ENCODE assay signal across 17 cellular contexts in the genomic region with DNA sequence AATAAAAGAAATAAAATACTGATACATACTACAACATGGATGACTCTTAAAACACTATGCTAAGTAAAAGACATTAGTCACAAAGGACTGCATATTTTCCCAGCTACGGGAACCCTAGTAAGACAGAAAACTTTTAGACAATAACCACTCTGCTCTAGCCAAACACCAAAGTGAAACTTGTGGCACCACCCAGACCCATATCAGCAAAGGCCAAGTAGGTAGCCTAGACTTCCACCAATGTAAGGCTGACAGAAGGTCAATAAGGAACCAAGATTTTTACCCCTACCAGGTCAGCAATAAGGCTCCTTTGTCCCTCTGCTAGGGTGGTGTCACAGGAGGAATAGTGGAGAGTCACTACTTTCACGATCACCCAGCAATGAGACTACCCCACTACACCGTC. TPM values are rescaled to one million over a fixed set of nuclear protein-coding genes. Genes with fewer than 3 reads are reported as not detected.
A peak's percentile ranks its signal among the peaks of the same experiment; 100 is the strongest.
DNase-seq lines count a peak whose midpoint lies in the region; ATAC-seq and TF ChIP-seq lines count a peak whose summit lies in the region.
"Had no signal": no experiment of that assay in that cellular context is flagged by ENCODE, and none has a peak within 500 bp of the region (broad histone marks: within the 10 kb centered on the region; RNA-seq: fewer than 3 reads in every experiment).

No MANE protein-coding gene starts in this region.

- peaks cover 70% of the 10 kb centered on the region for H3K36me3 Mint-ChIP-seq in dendritic cell treated with granulocyte-macrophage colony-stimulating factor and Interleukin-4, amounts not matched to agents 40 ng/mL and 50 ng/mL, for 4 days (ENCODE audit: low read depth)

- H3K9me3 ChIP-seq in esophagus muscularis mucosa = no peaks in the 10 kb centered on the region
- H3K9me3 ChIP-seq: HAP-1, SJSA1 had no signal

- DNase-seq in OCI-M1 (lab: John Stamatoyannopoulos, UW) (peak; percentile 61), D341Med (ENCODE audit: low spot score) (no peak), esophagus muscularis mucosa (ENCODE audit: extremely low spot score) (no peak), NCI-H2081 (lab: John Stamatoyannopoulos, UW) (no peak)
- DNase-seq: COR-L47, DMS79, NCI-H146, NCI-H226, NCI-H526 treated with DMSO at 0.1 percent for 48 hours, PC-3 had no signal

- H3K36me3 ChIP-seq in ACC112 (ENCODE audit: insufficient read depth, low read length) (peaks cover 30% of the 10 kb centered on the region), esophagus muscularis mucosa (peaks cover 0 to 25% (median 17%) of the 10 kb centered on the region in 4 donors)

- WGBS in esophagus muscularis mucosa = 93% methylated on average over 3 of the region's 3 CpGs

- no peaks in the 10 kb centered on the region for H3K79me2 ChIP-seq in ACC112 (ENCODE audit: control insufficient read depth, insufficient read depth, low read length, unreplicated experiment)

- H3K27me3 ChIP-seq in ACC112 (ENCODE audit: insufficient read depth, low read length) = no peaks in the 10 kb centered on the region
- H3K27me3 ChIP-seq in esophagus muscularis mucosa = no peaks in the 10 kb centered on the region
- H3K27me3 ChIP-seq: SJSA1 had no signal

- H3K4me3 ChIP-seq in ACC112 (ENCODE audit: low read depth, low read length) (no peak overlapping the region), esophagus muscularis mucosa (no peak overlapping the region)
- H3K4me3 ChIP-seq: HAP-1, SJSA1 had no signal

- no peaks in the 10 kb centered on the region for H3K9me3 Mint-ChIP-seq in dendritic cell treated with granulocyte-macrophage colony-stimulating factor and Interleukin-4, amounts not matched to agents 40 ng/mL and 50 ng/mL, for 4 days

- peak overlapping the region; percentile 20 for H3K27ac Mint-ChIP-seq in dendritic cell treated with granulocyte-macrophage colony-stimulating factor and Interleukin-4, amounts not matched to agents 40 ng/mL and 50 ng/mL, for 4 days

- TF ChIP-seq POLR2A in esophagus muscularis mucosa (IDR thresholded peaks at IDR 0.05; ENCODE audit: low read depth) = no peak

- intact Hi-C loops in dendritic cell treated with granulocyte-macrophage colony-stimulating factor and Interleukin-4, amounts not matched to agents 40 ng/mL and 50 ng/mL, for 4 days (cut with micrococcal nuclease) = no loop called here
- intact Hi-C loops in esophagus muscularis mucosa (cut with DNase I) = no loop called here

- H3K4me1 Mint-ChIP-seq in dendritic cell treated with granulocyte-macrophage colony-stimulating factor and Interleukin-4, amounts not matched to agents 40 ng/mL and 50 ng/mL, for 4 days (ENCODE audit: low read depth) = peaks cover 32% of the 10 kb centered on the region

- no peak overlapping the region for H3K4me3 Mint-ChIP-seq in dendritic cell treated with granulocyte-macrophage colony-stimulating factor and Interleukin-4, amounts not matched to agents 40 ng/mL and 50 ng/mL, for 4 days

- H2AFZ ChIP-seq in ACC112 (ENCODE audit: low read length, unreplicated experiment) = no peak overlapping the region

- no peak for TF ChIP-seq CTCF in esophagus muscularis mucosa (IDR thresholded peaks at IDR 0.05)

- peak overlapping the region; percentile 13 for H3K27ac ChIP-seq in ACC112 (ENCODE audit: low read depth, low read length)
- H3K27ac ChIP-seq in esophagus muscularis mucosa (replicated peaks in 1 of 4) = no peak overlapping the region
- H3K27ac ChIP-seq: C4-2B, SJSA1 had no signal

- H3K4me1 ChIP-seq in ACC112 (ENCODE audit: control insufficient read depth, insufficient read depth, low read length, unreplicated experiment) (no peaks in the 10 kb centered on the region), esophagus muscularis mucosa (no peaks in the 10 kb centered on the region)
- H3K4me1 ChIP-seq: HAP-1, SJSA1 had no signal

- H3K27me3 Mint-ChIP-seq in dendritic cell treated with granulocyte-macrophage colony-stimulating factor and Interleukin-4, amounts not matched to agents 40 ng/mL and 50 ng/mL, for 4 days = no peaks in the 10 kb centered on the region

- ATAC-seq in GM18907 (IDR thresholded peaks at IDR 0.05; ENCODE audit: unreplicated experiment) = peak; percentile 49
- no peak for ATAC-seq in GM21515 (IDR thresholded peaks at IDR 0.05; ENCODE audit: unreplicated experiment)
- ATAC-seq: PC-3 had no signal

- TF ChIP-seq EP300 in esophagus muscularis mucosa (IDR thresholded peaks at IDR 0.05) = no peak

RNA-seq across cellular contexts. Expression of a gene that starts 24.9 kb away (rescaled TPM):
- 10 to 100 TPM in 2 of 4 donors, 1 to 10 TPM in 2; 9.1 to 17.4 (median 11.2) TPM for total RNA-seq in esophagus muscularis mucosa

RNA-seq across cellular contexts. Expression of a gene that starts 25.1 kb away (rescaled TPM):
- 1 to 10 TPM; 3.3 to 9.8 (median 6.2) TPM for total RNA-seq in esophagus muscularis mucosa
